ENCODE assay signal across 7 cellular contexts in genomic region chr17:41606930-41607329, GRCh38. TPM values are rescaled to one million over a fixed set of nuclear protein-coding genes. Genes with fewer than 3 reads are reported as not detected.
"Had no signal": no experiment of that assay in that cellular context is flagged by ENCODE, and none has a peak within 500 bp of the region (broad histone marks: within the 10 kb centered on the region; RNA-seq: fewer than 3 reads in every experiment).

No MANE protein-coding gene starts in this region.

RNA-seq across cellular contexts. Expression of gene KRT16, which starts 5.6 kb away (rescaled TPM):
- total RNA-seq: GM23338, H1, H7, H9 had no signal
- polyA plus RNA-seq: GM23338, H1 had no signal

RNA-seq across cellular contexts. Expression of gene KRT17, which starts 17.4 kb away (rescaled TPM):
- total RNA-seq: H7 had no signal

RNA-seq across cellular contexts. Expression of gene KRT14, which starts 20.2 kb away (rescaled TPM):
- total RNA-seq: GM23248, GM23338, H1, H4, H7, H9 had no signal
- polyA plus RNA-seq: GM23338 had no signal

RNA-seq across cellular contexts. Expression of gene KRT9, which starts 35.1 kb away (rescaled TPM):
- total RNA-seq: GM23248, GM23338, H1, H4, H7, H9, HFFc6 had no signal
- polyA plus RNA-seq: GM23248, GM23338, H1 had no signal
